Comparison of ENCODE assay signal across 9 cellular contexts in genomic region chr7:84194484-84195260, GRCh38. TPM values are rescaled to one million over a fixed set of nuclear protein-coding genes. Genes with fewer than 3 reads are reported as not detected.
DNase-seq lines count a peak whose midpoint lies in the region; TF ChIP-seq lines count a peak whose summit lies in the region.
"Had no signal": no experiment of that assay in that cellular context is flagged by ENCODE, and none has a peak within 500 bp of the region (broad histone marks: within the 10 kb centered on the region; RNA-seq: fewer than 3 reads in every experiment).

TSS of gene SEMA3A (minus strand) at chr7:84194789. CDS start at chr7:84194586, 203 bp downstream.

- H3K27me3 ChIP-seq in mononuclear cell (ENCODE audit: insufficient read depth, low read length) = no peaks in the 10 kb centered on the region
- H3K27me3 ChIP-seq in tibial artery = no peaks in the 10 kb centered on the region

- peak within 1 kb of the TSS; percentile 82 for H3K27ac ChIP-seq in epithelial cell of prostate
- no peak within 1 kb of the TSS for H3K27ac ChIP-seq in tibial artery
- H3K27ac ChIP-seq: 22Rv1 had no signal

- no peak for TF ChIP-seq CTCF in WI38 (IDR thresholded peaks at IDR 0.05; ENCODE audit: low read depth, low read length)
- TF ChIP-seq CTCF in tibial artery (IDR thresholded peaks at IDR 0.05) = no peak

- H3K4me3 ChIP-seq in WI38 (ENCODE audit: low read depth, low read length) (peak within 1 kb of the TSS; percentile 81), mononuclear cell (ENCODE audit: low read length) (peak within 1 kb of the TSS; percentile 46), tibial artery (peak within 1 kb of the TSS; percentile 39 to 46)

- intact Hi-C loops in tibial artery (cut with DNase I; ENCODE audit: low total_unique reads) = no loop called here

- DNase-seq in DMS153 treated with DMSO at 0.1 percent for 48 hours (lab: John Stamatoyannopoulos, UW; ENCODE audit: unreplicated experiment) = peak; percentile 10
- no peak for DNase-seq in DMS153 (lab: John Stamatoyannopoulos, UW)
- DNase-seq in NAMALWA (ENCODE audit: low spot score) = peak; percentile 39
- peak; percentile 82 for DNase-seq in epithelial cell of prostate (ENCODE audit: low read depth, low spot score)
- DNase-seq in tibial artery = peak in 1 of 2 donors; percentile 23
- DNase-seq in NCI-H2196 treated with DMSO at 0.1 percent for 48 hours (lab: John Stamatoyannopoulos, UW; ENCODE audit: unreplicated experiment) = no peak

- no peaks in the 10 kb centered on the region for H3K36me3 ChIP-seq in tibial artery

- H3K9me3 ChIP-seq in mononuclear cell (ENCODE audit: low read depth, low read length) = no peaks in the 10 kb centered on the region
- H3K9me3 ChIP-seq in tibial artery = no peaks in the 10 kb centered on the region

- H3K4me1 ChIP-seq in mononuclear cell (ENCODE audit: insufficient read depth, low read length) = peaks cover 8% of the 10 kb centered on the region
- peaks cover 0 to 4% (median 0%) of the 10 kb centered on the region in 4 donors for H3K4me1 ChIP-seq in tibial artery

RNA-seq across cellular contexts. Expression of gene SEMA3A, which starts in this region (rescaled TPM):
- total RNA-seq in mononuclear cell = 0.21 TPM

Comparison
In these comparisons a context has a peak if more than half of its experiments do, and no peak if none do; other contexts are left out.
1. DNase-seq: peak in DMS153 treated with DMSO at 0.1 percent for 48 hours (single experiment), NAMALWA (single experiment) and epithelial cell of prostate (single experiment); none in DMS153 (single experiment) and NCI-H2196 treated with DMSO at 0.1 percent for 48 hours (single experiment).
2. Peak in every context shown above with its lines, with median percentiles within 50 percentile points of each other: H3K4me3 ChIP-seq.